ENCODE assay signal across 9 cellular contexts in genomic region chr5:149240354-149240998, GRCh38. TPM values are rescaled to one million over a fixed set of nuclear protein-coding genes. Genes with fewer than 3 reads are reported as not detected.
DNase-seq lines count a peak whose midpoint lies in the region; ATAC-seq, FAIRE-seq and TF ChIP-seq lines count a peak whose summit lies in the region.
"Had no signal": no experiment of that assay in that cellular context is flagged by ENCODE, and none has a peak within 500 bp of the region (broad histone marks: within the 10 kb centered on the region; RNA-seq: fewer than 3 reads in every experiment).

No MANE protein-coding gene starts in this region.

- H3F3A ChIP-seq in neural progenitor cell (ENCODE audit: low read depth) = no peaks in the 10 kb centered on the region

- CTCF ChIA-PET in GM12878 (lab: Yijun Ruan, JAX) = no interaction called here

- peaks cover 4% of the 10 kb centered on the region for H3K27me3 Mint-ChIP-seq in neural progenitor cell (ENCODE audit: insufficient read depth, low read depth)

- H3K36me3 ChIP-seq in GM12878 (ENCODE audit: control insufficient read depth in 2 of 2, insufficient read depth in 2 of 2, low read length in 1 of 2) = no peaks in the 10 kb centered on the region
- H3K36me3 ChIP-seq in neural progenitor cell = no peaks in the 10 kb centered on the region

- FAIRE-seq in GM12878 (lab: Jason Lieb, UNC) (no peak), GM12891 (lab: Jason Lieb, UNC) (no peak)

- H3K4me1 Mint-ChIP-seq in neural progenitor cell = no peaks in the 10 kb centered on the region

- H4K20me1 ChIP-seq in GM12878 (ENCODE audit: control insufficient read depth, insufficient read depth) = no peaks in the 10 kb centered on the region
- H4K20me1 ChIP-seq in neural progenitor cell (ENCODE audit: low read depth) = no peaks in the 10 kb centered on the region

- no peak overlapping the region for H3K9ac ChIP-seq in GM12878 (ENCODE audit: control insufficient read depth, insufficient read depth, low read length)
- H3K9ac ChIP-seq in neural progenitor cell = no peak overlapping the region

- TF ChIP-seq CTCF in GM12878 (IDR thresholded peaks at IDR 0.05 in 2 of 3, conservative IDR thresholded peaks at IDR 0.05 in 1 of 3; ENCODE audit: control insufficient read depth in 2 of 3, extremely low read depth in 1 of 3, insufficient read depth in 1 of 3, low read depth in 3 of 3, low read length in 3 of 3) (no peak), neural progenitor cell (IDR thresholded peaks at IDR 0.05) (no peak)

- H3K27me3 ChIP-seq in GM12878 (replicated peaks in 1 of 2; ENCODE audit: control insufficient read depth in 2 of 2, insufficient read depth in 2 of 2, low read length in 1 of 2) (no peaks in the 10 kb centered on the region; a peak in 1 of 4 replicates), neural progenitor cell (peaks cover 13% of the 10 kb centered on the region)

- H3K79me2 ChIP-seq in GM12878 (ENCODE audit: control insufficient read depth, insufficient read depth, low read length) = no peaks in the 10 kb centered on the region
- no peaks in the 10 kb centered on the region for H3K79me2 ChIP-seq in neural progenitor cell (ENCODE audit: low read depth)

- H3K4me2 ChIP-seq in GM12878 (ENCODE audit: control insufficient read depth, insufficient read depth) (no peak overlapping the region), neural progenitor cell (no peak overlapping the region)

- H2AFZ ChIP-seq in GM12878 (ENCODE audit: control insufficient read depth, low read depth, low read length) = 0 out of 2 replicates have a peak overlapping the region, but pooled peaks have one; percentile 21
- H2AFZ ChIP-seq in neural progenitor cell (replicated peaks) = no peak overlapping the region

- 10% methylated on average over 13 of the region's 13 CpGs for WGBS in GM12878 (ENCODE audit: insufficient coverage, insufficient replicate concordance, low lambda C conversion rate, missing lambda C conversion rate)

- H3K27ac Mint-ChIP-seq in neural progenitor cell = no peak overlapping the region

- H3K4me1 ChIP-seq in GM12878 (ENCODE audit: control insufficient read depth, insufficient read depth, low read length) (no peaks in the 10 kb centered on the region), neural progenitor cell (no peaks in the 10 kb centered on the region)

- DNase-seq in activated CD4-positive, CD25-positive, alpha-beta regulatory T cell treated with anti-CD3 and anti-CD28 coated beads, Interleukin-2, amount 50 U/mL, for 16 hours (ENCODE audit: low read depth, low spot score) = peak; percentile 38
- DNase-seq in GM12878 (ENCODE audit: low read depth, low spot score) (no peak), GM12891 (ENCODE audit: insufficient read length, low spot score) (no peak), left lobe of liver (ENCODE audit: low spot score) (no peak), NCI-H187 treated with DMSO at 0.1 percent for 48 hours (lab: John Stamatoyannopoulos, UW) (no peak), neural progenitor cell (ENCODE audit: low spot score) (no peak)
- DNase-seq in stimulated activated CD4-positive, alpha-beta T cell treated with anti-CD3 and anti-CD28 coated beads, TNF-alpha, amount 100 ng/mL, for 4 hours (ENCODE audit: low read depth in 3 of 3) = peak; percentile 28 to 75 (median 55)
- DNase-seq: NCI-H748 treated with DMSO at 0.1 percent for 48 hours had no signal

- TF ChIP-seq EP300 in GM12878 (IDR thresholded peaks at IDR 0.05; ENCODE audit: borderline replicate concordance in 1 of 2, control insufficient read depth in 1 of 2, low read depth in 2 of 2, low read length in 2 of 2) = no peak

- no peak overlapping the region for H3K27ac ChIP-seq in GM12878 (ENCODE audit: control insufficient read depth, insufficient read depth)
- H3K27ac ChIP-seq in neural progenitor cell = no peak overlapping the region

- H3K4me3 ChIP-seq in GM12878 (no peak overlapping the region), neural progenitor cell (no peak overlapping the region)

- H3K9me3 Mint-ChIP-seq in neural progenitor cell = no peaks in the 10 kb centered on the region

- no peak for TF ChIP-seq POLR2A in GM12878 (IDR thresholded peaks at IDR 0.05; ENCODE audit: low read depth, low read length)
- no peak for TF ChIP-seq POLR2A in GM12891 (IDR thresholded peaks at IDR 0.05; ENCODE audit: low read depth, low read length)

- in situ Hi-C loops in GM12878 (cut with MboI) = no loop called here

- RAD21 ChIA-PET in GM12878 (lab: Charles Lee; ENCODE audit: unreplicated experiment) = no interaction called here

- SMC1A ChIA-PET in GM12878 (lab: Charles Lee; ENCODE audit: uncharacterized antibody, unreplicated experiment) = interaction anchor here (1.8 kb wide), 1 partner anchor 14 kb away, joined by 4 read pairs; no protein-coding TSS in a partner anchor

- H3K9me3 ChIP-seq in GM12878 (replicated peaks; ENCODE audit: control insufficient read depth, insufficient read depth, low read length) (no peaks in the 10 kb centered on the region), neural progenitor cell (ENCODE audit: low read depth) (no peaks in the 10 kb centered on the region)

- no TSS peak for BruUV-seq in GM12878 (replicated peaks; lab: Mats Ljungman, UMichigan)

- POLR2A ChIA-PET in GM12878 (lab: Charles Lee) = no interaction called here

- no peaks in the 10 kb centered on the region for H3K36me3 Mint-ChIP-seq in neural progenitor cell

- intact Hi-C loops in GM12878 (cut with micrococcal nuclease; ENCODE audit: unreplicated experiment) = no loop called here

- TF ChIP-seq RAD21 in GM12878 (IDR thresholded peaks at IDR 0.05; ENCODE audit: insufficient read depth, low read depth, low read length) = no peak

- ATAC-seq in GM19397 (IDR thresholded peaks at IDR 0.05; ENCODE audit: unreplicated experiment) = peak; percentile 54
- ATAC-seq in GM12878 = 0 out of 3 replicates have a peak, but pooled peaks have one; percentile 29
- ATAC-seq in left lobe of liver = no peak

- H3K4me3 Mint-ChIP-seq in neural progenitor cell = no peak overlapping the region

TF ChIP-seq in GM12878, 131 proteins besides CTCF, POLR2A, EP300 and RAD21 (continues in another document):
- TF ChIP-seq, protein P1, sequence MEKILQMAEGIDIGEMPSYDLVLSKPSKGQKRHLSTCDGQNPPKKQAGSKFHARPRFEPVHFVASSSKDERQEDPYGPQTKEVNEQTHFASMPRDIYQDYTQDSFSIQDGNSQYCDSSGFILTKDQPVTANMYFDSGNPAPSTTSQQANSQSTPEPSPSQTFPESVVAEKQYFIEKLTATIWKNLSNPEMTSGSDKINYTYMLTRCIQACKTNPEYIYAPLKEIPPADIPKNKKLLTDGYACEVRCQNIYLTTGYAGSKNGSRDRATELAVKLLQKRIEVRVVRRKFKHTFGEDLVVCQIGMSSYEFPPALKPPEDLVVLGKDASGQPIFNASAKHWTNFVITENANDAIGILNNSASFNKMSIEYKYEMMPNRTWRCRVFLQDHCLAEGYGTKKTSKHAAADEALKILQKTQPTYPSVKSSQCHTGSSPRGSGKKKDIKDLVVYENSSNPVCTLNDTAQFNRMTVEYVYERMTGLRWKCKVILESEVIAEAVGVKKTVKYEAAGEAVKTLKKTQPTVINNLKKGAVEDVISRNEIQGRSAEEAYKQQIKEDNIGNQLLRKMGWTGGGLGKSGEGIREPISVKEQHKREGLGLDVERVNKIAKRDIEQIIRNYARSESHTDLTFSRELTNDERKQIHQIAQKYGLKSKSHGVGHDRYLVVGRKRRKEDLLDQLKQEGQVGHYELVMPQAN (conservative IDR thresholded peaks at IDR 0.05) = no peak
- TF ChIP-seq SREBF2 (IDR thresholded peaks at IDR 0.05; ENCODE audit: low read length) = no peak
- no peak for TF ChIP-seq POLR2AphosphoS5 (IDR thresholded peaks at IDR 0.05; ENCODE audit: low read length)
- no peak for TF ChIP-seq ZNF622 (IDR thresholded peaks at IDR 0.05)

TF ChIP-seq in GM12891, 5 proteins besides CTCF, POLR2A, EP300 and RAD21:
- no peak for TF ChIP-seq PAX5 (IDR thresholded peaks at IDR 0.05; ENCODE audit: insufficient read depth, low read length, severe bottlenecking)
- no peak for TF ChIP-seq POU2F2 (IDR thresholded peaks at IDR 0.05; ENCODE audit: low read depth, low read length)
- TF ChIP-seq TAF1 (IDR thresholded peaks at IDR 0.05; ENCODE audit: low read depth, low read length) = no peak
- no peak for TF ChIP-seq POLR2AphosphoS5 (IDR thresholded peaks at IDR 0.05; ENCODE audit: low read depth, low read length)
- no peak for TF ChIP-seq SPI1 (IDR thresholded peaks at IDR 0.05; ENCODE audit: low read depth, low read length)

RNA-seq across cellular contexts. Expression of gene AFAP1L1, which starts 31.2 kb away (rescaled TPM):
- total RNA-seq in GM12878 (2013; cell fraction: nucleolus; rRNA removed) = not detected in 2 replicates
- not detected in 2 replicates for total RNA-seq in GM12878 (2014; rRNA removed)
- total RNA-seq in GM12878 (2014; rRNA removed; fragmentation: Illumina TruSeq; extraction: Trizol) = not detected in 2 replicates
- not detected in 2 replicates for total RNA-seq in GM12878 (2021)
- not detected for polyA plus RNA-seq in GM12878 (2011; ENCODE audit: low read depth)
- not detected in 2 replicates for polyA plus RNA-seq in GM12878 (2011; rRNA removed)
- not detected in 2 replicates for polyA plus RNA-seq in GM12878 (2011; cell fraction: cytosol; rRNA removed)
- polyA plus RNA-seq in GM12878 (2011; cell fraction: nucleus; rRNA removed) = not detected in 2 replicates
- polyA plus RNA-seq in GM12878 (2012) = 0.06 TPM in 1 of 2 replicates, not detected in the other
- polyA plus RNA-seq in GM12878 (2014; fragmentation: Illumina TruSeq; extraction: Trizol) = not detected in 2 replicates
- under 1 TPM in 1 of 2 experiments, not detected in 1; 0.11 TPM for polyA plus RNA-seq in GM12878 (2014; fragmentation: Nextera tagmentation; extraction: Ambion mirVana)
- polyA plus RNA-seq in GM12878 (2014; rRNA removed) = not detected in 2 replicates
- not detected for polyA plus RNA-seq in GM12878 (2016; fragmentation: Nextera tagmentation; extraction: Ambion mirVana)
- polyA minus RNA-seq in GM12878 (2011; rRNA and poly(A)+ RNA removed) = not detected in 2 replicates
- not detected in 2 replicates for polyA minus RNA-seq in GM12878 (2011; cell fraction: cytosol; rRNA and poly(A)+ RNA removed)
- polyA minus RNA-seq in GM12878 (2011; cell fraction: nucleus; rRNA and poly(A)+ RNA removed) = not detected in 2 replicates
- polyA plus RNA-seq in GM12891 (2012; ENCODE audit: low read depth, missing spikeins) = 0.05 TPM
- total RNA-seq in left lobe of liver = 2.6 TPM
- 0.34 and 0.36 TPM in 2 replicates for total RNA-seq in neural progenitor cell (ENCODE audit: low replicate concordance)

Comparison
In these comparisons a context has a peak if more than half of its experiments do, and no peak if none do; other contexts are left out.
1. DNase-seq: peak in activated CD4-positive, CD25-positive, alpha-beta regulatory T cell treated with anti-CD3 and anti-CD28 coated beads, Interleukin-2, amount 50 U/mL, for 16 hours (single experiment) and stimulated activated CD4-positive, alpha-beta T cell treated with anti-CD3 and anti-CD28 coated beads, TNF-alpha, amount 100 ng/mL, for 4 hours (3 of 3); none in GM12878 (single experiment), GM12891 (single experiment), left lobe of liver (single experiment), NCI-H187 treated with DMSO at 0.1 percent for 48 hours (single experiment) and neural progenitor cell (single experiment).